1 cellular context compared by ENCODE assay signal in the genomic region with DNA sequence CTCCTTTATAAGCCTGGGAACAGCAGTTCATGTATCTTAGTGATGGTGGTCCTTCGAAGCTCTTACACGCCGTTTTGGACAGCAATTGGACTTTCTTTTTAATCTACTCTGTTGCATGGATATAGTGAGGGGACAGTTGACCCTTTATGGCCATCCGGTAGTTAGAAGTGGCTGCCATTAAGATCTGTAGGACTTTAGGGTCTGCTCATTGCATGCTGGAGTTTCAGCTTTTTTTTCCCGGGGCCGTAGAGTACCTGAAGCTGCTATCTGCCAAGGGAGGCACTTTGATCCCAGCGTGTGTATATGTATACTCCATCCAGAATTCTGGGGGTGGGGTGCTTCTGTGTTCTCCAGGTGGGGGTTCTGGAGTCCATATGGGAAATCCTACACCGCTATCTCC.
TF ChIP-seq lines count a peak whose summit lies in the region.

No MANE protein-coding gene starts in this region.

TF ChIP-seq in GM23338, 12 proteins besides CTCF, POLR2A, EP300 and RAD21 (continued from another document):
- TF ChIP-seq, protein P1, sequence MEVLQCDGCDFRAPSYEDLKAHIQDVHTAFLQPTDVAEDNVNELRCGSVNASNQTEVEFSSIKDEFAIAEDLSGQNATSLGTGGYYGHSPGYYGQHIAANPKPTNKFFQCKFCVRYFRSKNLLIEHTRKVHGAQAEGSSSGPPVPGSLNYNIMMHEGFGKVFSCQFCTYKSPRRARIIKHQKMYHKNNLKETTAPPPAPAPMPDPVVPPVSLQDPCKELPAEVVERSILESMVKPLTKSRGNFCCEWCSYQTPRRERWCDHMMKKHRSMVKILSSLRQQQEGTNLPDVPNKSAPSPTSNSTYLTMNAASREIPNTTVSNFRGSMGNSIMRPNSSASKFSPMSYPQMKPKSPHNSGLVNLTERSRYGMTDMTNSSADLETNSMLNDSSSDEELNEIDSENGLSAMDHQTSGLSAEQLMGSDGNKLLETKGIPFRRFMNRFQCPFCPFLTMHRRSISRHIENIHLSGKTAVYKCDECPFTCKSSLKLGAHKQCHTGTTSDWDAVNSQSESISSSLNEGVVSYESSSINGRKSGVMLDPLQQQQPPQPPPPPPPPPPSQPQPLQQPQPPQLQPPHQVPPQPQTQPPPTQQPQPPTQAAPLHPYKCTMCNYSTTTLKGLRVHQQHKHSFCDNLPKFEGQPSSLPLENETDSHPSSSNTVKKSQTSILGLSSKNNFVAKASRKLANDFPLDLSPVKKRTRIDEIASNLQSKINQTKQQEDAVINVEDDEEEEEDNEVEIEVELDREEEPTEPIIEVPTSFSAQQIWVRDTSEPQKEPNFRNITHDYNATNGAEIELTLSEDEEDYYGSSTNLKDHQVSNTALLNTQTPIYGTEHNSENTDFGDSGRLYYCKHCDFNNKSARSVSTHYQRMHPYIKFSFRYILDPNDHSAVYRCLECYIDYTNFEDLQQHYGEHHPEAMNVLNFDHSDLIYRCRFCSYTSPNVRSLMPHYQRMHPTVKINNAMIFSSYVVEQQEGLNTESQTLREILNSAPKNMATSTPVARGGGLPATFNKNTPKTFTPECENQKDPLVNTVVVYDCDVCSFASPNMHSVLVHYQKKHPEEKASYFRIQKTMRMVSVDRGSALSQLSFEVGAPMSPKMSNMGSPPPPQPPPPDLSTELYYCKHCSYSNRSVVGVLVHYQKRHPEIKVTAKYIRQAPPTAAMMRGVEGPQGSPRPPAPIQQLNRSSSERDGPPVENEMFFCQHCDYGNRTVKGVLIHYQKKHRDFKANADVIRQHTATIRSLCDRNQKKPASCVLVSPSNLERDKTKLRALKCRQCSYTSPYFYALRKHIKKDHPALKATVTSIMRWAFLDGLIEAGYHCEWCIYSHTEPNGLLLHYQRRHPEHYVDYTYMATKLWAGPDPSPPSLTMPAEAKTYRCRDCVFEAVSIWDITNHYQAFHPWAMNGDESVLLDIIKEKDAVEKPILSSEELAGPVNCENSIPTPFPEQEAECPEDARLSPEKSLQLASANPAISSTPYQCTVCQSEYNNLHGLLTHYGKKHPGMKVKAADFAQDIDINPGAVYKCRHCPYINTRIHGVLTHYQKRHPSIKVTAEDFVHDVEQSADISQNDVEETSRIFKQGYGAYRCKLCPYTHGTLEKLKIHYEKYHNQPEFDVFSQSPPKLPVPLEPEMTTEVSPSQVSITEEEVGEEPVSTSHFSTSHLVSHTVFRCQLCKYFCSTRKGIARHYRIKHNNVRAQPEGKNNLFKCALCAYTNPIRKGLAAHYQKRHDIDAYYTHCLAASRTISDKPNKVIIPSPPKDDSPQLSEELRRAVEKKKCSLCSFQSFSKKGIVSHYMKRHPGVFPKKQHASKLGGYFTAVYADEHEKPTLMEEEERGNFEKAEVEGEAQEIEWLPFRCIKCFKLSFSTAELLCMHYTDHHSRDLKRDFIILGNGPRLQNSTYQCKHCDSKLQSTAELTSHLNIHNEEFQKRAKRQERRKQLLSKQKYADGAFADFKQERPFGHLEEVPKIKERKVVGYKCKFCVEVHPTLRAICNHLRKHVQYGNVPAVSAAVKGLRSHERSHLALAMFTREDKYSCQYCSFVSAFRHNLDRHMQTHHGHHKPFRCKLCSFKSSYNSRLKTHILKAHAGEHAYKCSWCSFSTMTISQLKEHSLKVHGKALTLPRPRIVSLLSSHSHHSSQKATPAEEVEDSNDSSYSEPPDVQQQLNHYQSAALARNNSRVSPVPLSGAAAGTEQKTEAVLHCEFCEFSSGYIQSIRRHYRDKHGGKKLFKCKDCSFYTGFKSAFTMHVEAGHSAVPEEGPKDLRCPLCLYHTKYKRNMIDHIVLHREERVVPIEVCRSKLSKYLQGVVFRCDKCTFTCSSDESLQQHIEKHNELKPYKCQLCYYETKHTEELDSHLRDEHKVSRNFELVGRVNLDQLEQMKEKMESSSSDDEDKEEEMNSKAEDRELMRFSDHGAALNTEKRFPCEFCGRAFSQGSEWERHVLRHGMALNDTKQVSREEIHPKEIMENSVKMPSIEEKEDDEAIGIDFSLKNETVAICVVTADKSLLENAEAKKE (CRISPR knock-in tag; IDR thresholded peaks at IDR 0.05) = no peak
- TF ChIP-seq, protein P2, sequence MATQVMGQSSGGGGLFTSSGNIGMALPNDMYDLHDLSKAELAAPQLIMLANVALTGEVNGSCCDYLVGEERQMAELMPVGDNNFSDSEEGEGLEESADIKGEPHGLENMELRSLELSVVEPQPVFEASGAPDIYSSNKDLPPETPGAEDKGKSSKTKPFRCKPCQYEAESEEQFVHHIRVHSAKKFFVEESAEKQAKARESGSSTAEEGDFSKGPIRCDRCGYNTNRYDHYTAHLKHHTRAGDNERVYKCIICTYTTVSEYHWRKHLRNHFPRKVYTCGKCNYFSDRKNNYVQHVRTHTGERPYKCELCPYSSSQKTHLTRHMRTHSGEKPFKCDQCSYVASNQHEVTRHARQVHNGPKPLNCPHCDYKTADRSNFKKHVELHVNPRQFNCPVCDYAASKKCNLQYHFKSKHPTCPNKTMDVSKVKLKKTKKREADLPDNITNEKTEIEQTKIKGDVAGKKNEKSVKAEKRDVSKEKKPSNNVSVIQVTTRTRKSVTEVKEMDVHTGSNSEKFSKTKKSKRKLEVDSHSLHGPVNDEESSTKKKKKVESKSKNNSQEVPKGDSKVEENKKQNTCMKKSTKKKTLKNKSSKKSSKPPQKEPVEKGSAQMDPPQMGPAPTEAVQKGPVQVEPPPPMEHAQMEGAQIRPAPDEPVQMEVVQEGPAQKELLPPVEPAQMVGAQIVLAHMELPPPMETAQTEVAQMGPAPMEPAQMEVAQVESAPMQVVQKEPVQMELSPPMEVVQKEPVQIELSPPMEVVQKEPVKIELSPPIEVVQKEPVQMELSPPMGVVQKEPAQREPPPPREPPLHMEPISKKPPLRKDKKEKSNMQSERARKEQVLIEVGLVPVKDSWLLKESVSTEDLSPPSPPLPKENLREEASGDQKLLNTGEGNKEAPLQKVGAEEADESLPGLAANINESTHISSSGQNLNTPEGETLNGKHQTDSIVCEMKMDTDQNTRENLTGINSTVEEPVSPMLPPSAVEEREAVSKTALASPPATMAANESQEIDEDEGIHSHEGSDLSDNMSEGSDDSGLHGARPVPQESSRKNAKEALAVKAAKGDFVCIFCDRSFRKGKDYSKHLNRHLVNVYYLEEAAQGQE (IDR thresholded peaks at IDR 0.05; ENCODE audit: unreplicated experiment) = no peak
TF ChIP-seq in GM23338: peak in this region for 0.
